7 cellular contexts compared by ENCODE assay signal in genomic region chrX:12946406-12946805, GRCh38. TPM values are rescaled to one million over a fixed set of nuclear protein-coding genes. Genes with fewer than 3 reads are reported as not detected.
A peak's percentile ranks its signal among the peaks of the same experiment; 100 is the strongest.
DNase-seq lines count a peak whose midpoint lies in the region; ATAC-seq and TF ChIP-seq lines count a peak whose summit lies in the region.

No MANE protein-coding gene starts in this region.

- no peaks in the 10 kb centered on the region for H3K27me3 ChIP-seq in GM23338 (ENCODE audit: insufficient read depth)

- no peak for TF ChIP-seq CTCF in GM23338 (conservative IDR thresholded peaks at IDR 0.05; ENCODE audit: low read depth in 2 of 2)
- TF ChIP-seq CTCF in progenitor cell of endocrine pancreas (IDR thresholded peaks at IDR 0.05; ENCODE audit: unreplicated experiment), result no peak

- H3K79me2 ChIP-seq in GM23338 (replicated peaks; ENCODE audit: insufficient read depth), result no peaks in the 10 kb centered on the region

- H3K4me1 Mint-ChIP-seq in GM23338 (peaks cover 13% of the 10 kb centered on the region), T-cell (peaks cover 49 to 53% (median 50%) of the 10 kb centered on the region in 3 donors), progenitor cell of endocrine pancreas (ENCODE audit: low read depth) (peaks cover 37% of the 10 kb centered on the region)

- no peaks in the 10 kb centered on the region for H3K36me3 ChIP-seq in GM23338 (ENCODE audit: insufficient read depth)

- H3K4me3 Mint-ChIP-seq in GM23338, result no peak overlapping the region
- H3K4me3 Mint-ChIP-seq in T-cell, result no peak overlapping the region
- no peak overlapping the region for H3K4me3 Mint-ChIP-seq in progenitor cell of endocrine pancreas (ENCODE audit: low read depth)

- H3K4me1 ChIP-seq in GM23338 (ENCODE audit: insufficient read depth), result peaks cover 5% of the 10 kb centered on the region; the same call in 1 of the 2 replicates

- CTCF ChIA-PET in T-cell (lab: Charles Lee), result interaction anchor here (0.6 to 4.0 kb wide), 81 partner anchors 9 to 1085 kb away, joined by 3 to 92 read pairs (median 5); partner anchors contain the start of genes PRPS2 (in 1 of the 2) and TMSB4X (in 1 of the 2)

- no peaks in the 10 kb centered on the region for H3F3A ChIP-seq in GM23338 (replicated peaks; ENCODE audit: low read depth)

- H4K20me1 ChIP-seq in GM23338 (replicated peaks; ENCODE audit: insufficient read depth), result no peaks in the 10 kb centered on the region

- H3K36me3 Mint-ChIP-seq in GM23338 (ENCODE audit: low read depth) (peaks cover 6% of the 10 kb centered on the region), T-cell (no peaks in the 10 kb centered on the region), progenitor cell of endocrine pancreas (ENCODE audit: insufficient read depth) (no peaks in the 10 kb centered on the region)

- DNase-seq in GM23338 (ENCODE audit: low spot score) (no peak), T-cell (no peak), epithelial cell of prostate (ENCODE audit: low read depth, low spot score) (no peak), progenitor cell of endocrine pancreas (ENCODE audit: low spot score, unreplicated experiment) (no peak), NCI-H2081 treated with DMSO at 0.1 percent for 48 hours (lab: John Stamatoyannopoulos, UW) (no peak), SW480 (ENCODE audit: low spot score) (no peak)

- H3K9me2 ChIP-seq in GM23338 (ENCODE audit: insufficient read depth), result no peaks in the 10 kb centered on the region

- H3K27ac Mint-ChIP-seq in GM23338 (peak overlapping the region; percentile 88), T-cell (peak overlapping the region; percentile 92 to 96), progenitor cell of endocrine pancreas (peak overlapping the region; percentile 98)

- H2AFZ ChIP-seq in GM23338, result no peak overlapping the region

- POLR2A ChIA-PET in T-cell (lab: Charles Lee), result interaction anchor here (0.6 to 1.8 kb wide), 8 partner anchors 27 to 1086 kb away, joined by 3 to 7 read pairs (median 4); no protein-coding TSS in a partner anchor

- H3K4me3 ChIP-seq in GM23338, result no peak overlapping the region

- H3K27me3 Mint-ChIP-seq in GM23338 (ENCODE audit: insufficient read depth, low read depth, poor library complexity), result no peaks in the 10 kb centered on the region
- peaks cover 0 to 33% of the 10 kb centered on the region in 2 donors for H3K27me3 Mint-ChIP-seq in T-cell
- no peaks in the 10 kb centered on the region for H3K27me3 Mint-ChIP-seq in progenitor cell of endocrine pancreas

- H3K4me2 ChIP-seq in GM23338, result no peak overlapping the region

- ATAC-seq in GM23338 (peak; percentile 29), T-cell (replicated peaks in 1 of 4) (no peak), GM21723 (IDR thresholded peaks at IDR 0.05; ENCODE audit: unreplicated experiment) (no peak)

- no peak overlapping the region for H3K27ac ChIP-seq in GM23338 (ENCODE audit: low read depth)
- peak overlapping the region; percentile 80 for H3K27ac ChIP-seq in epithelial cell of prostate

- peaks cover 6% of the 10 kb centered on the region; the same call in 2 of the 3 replicates for H3K9me3 Mint-ChIP-seq in GM23338
- H3K9me3 Mint-ChIP-seq in T-cell, result no peaks in the 10 kb centered on the region
- H3K9me3 Mint-ChIP-seq in progenitor cell of endocrine pancreas (ENCODE audit: low read depth), result peaks cover 20% of the 10 kb centered on the region

TF ChIP-seq in GM23338, 12 proteins besides CTCF, POLR2A, EP300 and RAD21 (continues in another document):
- TF ChIP-seq ZNF331 (CRISPR knock-in tag; IDR thresholded peaks at IDR 0.05; ENCODE audit: low read depth) (no peak), EZH2 (IDR thresholded peaks at IDR 0.05; ENCODE audit: low read depth, unreplicated experiment) (no peak), POLR2AphosphoS5 (IDR thresholded peaks at IDR 0.05; ENCODE audit: low read depth) (no peak), JUNB (IDR thresholded peaks at IDR 0.05; ENCODE audit: unreplicated experiment) (no peak), NANOG (IDR thresholded peaks at IDR 0.05; ENCODE audit: borderline replicate concordance) (no peak), ZNF114 (CRISPR knock-in tag; IDR thresholded peaks at IDR 0.05) (no peak), ZNF462 (CRISPR knock-in tag; IDR thresholded peaks at IDR 0.05) (no peak)

RNA-seq across cellular contexts. Expression of gene TMSB4X, which starts 28.5 kb away (rescaled TPM):
- 999 and 1,367 TPM in 2 replicates for total RNA-seq in GM23338 (2014; rRNA removed; shearing (Covaris generic))
- 6,191 and 6,226 TPM in 2 replicates for polyA plus RNA-seq in GM23338 (2016; fragmentation: Nextera tagmentation; extraction: Ambion mirVana)
- total RNA-seq in T-cell (1,000 to 10,000 TPM; 5,030 to 6,201 (median 5,880) TPM), progenitor cell of endocrine pancreas (1,699 and 1,780 TPM in 2 replicates)

RNA-seq across cellular contexts. Expression of gene TLR8, which starts 40.0 kb away (rescaled TPM):
- total RNA-seq in GM23338 (2014; rRNA removed; shearing (Covaris generic)), result not detected in 2 replicates
- polyA plus RNA-seq in GM23338 (2016; fragmentation: Nextera tagmentation; extraction: Ambion mirVana), result not detected in 2 replicates
- total RNA-seq in T-cell, result not detected
- not detected in 2 replicates for total RNA-seq in progenitor cell of endocrine pancreas
